1 cellular context compared by ENCODE assay signal in the genomic region with DNA sequence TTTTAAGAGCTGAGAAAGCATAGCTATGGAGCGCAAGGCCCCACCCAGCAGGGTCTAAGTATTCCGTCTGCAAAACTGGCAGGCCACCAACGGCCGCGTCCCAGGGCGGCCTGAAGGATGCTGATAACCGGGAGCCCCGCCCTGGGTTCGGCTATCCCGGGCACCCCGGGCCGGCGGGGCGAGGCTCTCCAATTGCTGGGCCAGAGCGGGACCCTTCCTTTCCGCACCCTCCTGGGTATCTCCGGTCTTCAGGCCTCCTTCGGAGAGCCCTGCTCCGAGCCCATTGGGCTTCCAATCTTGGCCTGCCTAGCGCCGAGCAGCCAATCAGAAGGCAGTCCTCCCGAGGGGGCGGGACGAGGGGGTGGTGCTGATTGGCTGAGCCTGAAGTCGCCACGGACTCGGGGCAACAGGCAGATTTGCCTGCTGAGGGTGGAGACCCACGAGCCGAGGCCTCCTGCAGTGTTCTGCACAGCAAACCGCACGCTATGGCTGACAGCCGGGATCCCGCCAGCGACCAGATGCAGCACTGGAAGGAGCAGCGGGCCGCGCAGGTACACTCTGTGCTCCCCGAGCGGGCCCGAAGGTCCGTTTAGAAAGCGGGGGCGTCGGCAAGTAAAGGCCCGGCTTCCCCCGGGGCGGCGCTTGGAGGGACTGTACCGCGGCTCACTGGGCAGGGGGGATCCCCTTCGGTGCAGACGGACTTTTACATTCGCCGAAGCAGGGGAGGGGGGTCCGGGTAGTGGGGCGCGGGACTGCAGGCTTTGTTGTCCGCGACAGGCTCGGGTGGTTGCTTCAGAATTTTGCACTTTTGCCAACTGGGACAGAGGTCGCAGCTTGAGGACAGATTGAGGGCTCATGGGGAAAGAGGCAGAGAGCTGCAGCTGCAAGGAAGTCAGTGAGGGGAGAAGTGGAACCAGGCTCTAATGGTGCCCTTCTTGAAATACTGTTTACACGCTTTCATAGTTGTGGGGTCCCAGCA.
TF ChIP-seq lines count a peak whose summit lies in the region.

A gene (plus strand): TSS at position 406 of the 979 bp plus-strand sequence. CDS start 80 bp downstream, at position 486.

TF ChIP-seq in SK-N-SH, 30 proteins besides CTCF, POLR2A, EP300 and RAD21 (continued from another document):
- TF ChIP-seq RXRA (IDR thresholded peaks at IDR 0.05; ENCODE audit: borderline replicate concordance, low read depth) (peak; percentile 17; the same call in 1 of the 2 replicates), TAF1 (IDR thresholded peaks at IDR 0.05; ENCODE audit: borderline replicate concordance, low read depth, low read length) (peak; percentile 53; the same call in 1 of the 2 replicates), YY1 (IDR thresholded peaks at IDR 0.05; ENCODE audit: low read depth) (peak; percentile 11; the same call in 1 of the 2 replicates), CHD2 (IDR thresholded peaks at IDR 0.05; ENCODE audit: low read length, partially characterized antibody) (peak; percentile 43), FOSL2 (IDR thresholded peaks at IDR 0.05; ENCODE audit: borderline replicate concordance, low read depth) (no peak), TEAD4 (IDR thresholded peaks at IDR 0.05; ENCODE audit: borderline replicate concordance, insufficient read depth) (no peak), SMC3 (IDR thresholded peaks at IDR 0.05; ENCODE audit: low read depth, low read length) (no peak), SIN3A (IDR thresholded peaks at IDR 0.05; ENCODE audit: borderline replicate concordance, low read depth, low read length) (peak; percentile 33; the same call in 1 of the 2 replicates), GABPA (IDR thresholded peaks at IDR 0.05; ENCODE audit: low read depth) (no peak), POLR2AphosphoS5 (IDR thresholded peaks at IDR 0.05; ENCODE audit: low read depth, low read length) (peak; percentile 90), FOXJ3 (CRISPR knock-in tag; IDR thresholded peaks at IDR 0.05) (0 out of 2 replicates have a peak, but pooled peaks have one; percentile 23), TCF12 (IDR thresholded peaks at IDR 0.05) (peak; percentile 3; the same call in 1 of the 2 replicates), ELF1 (IDR thresholded peaks at IDR 0.05) (peak; percentile 16; the same call in 1 of the 2 replicates), NFIC (IDR thresholded peaks at IDR 0.05; ENCODE audit: borderline replicate concordance) (peak; percentile 42; the same call in 1 of the 2 replicates), FOXM1 (IDR thresholded peaks at IDR 0.05; ENCODE audit: low read depth) (no peak), MXI1 (IDR thresholded peaks at IDR 0.05; ENCODE audit: low read depth, low read length) (peak; percentile 93)
- TF ChIP-seq, protein P1, sequence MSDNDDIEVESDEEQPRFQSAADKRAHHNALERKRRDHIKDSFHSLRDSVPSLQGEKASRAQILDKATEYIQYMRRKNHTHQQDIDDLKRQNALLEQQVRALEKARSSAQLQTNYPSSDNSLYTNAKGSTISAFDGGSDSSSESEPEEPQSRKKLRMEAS (IDR thresholded peaks at IDR 0.05; ENCODE audit: low read depth), result peak; percentile 81; the same call in 1 of the 2 replicates
- TF ChIP-seq, protein P2, sequence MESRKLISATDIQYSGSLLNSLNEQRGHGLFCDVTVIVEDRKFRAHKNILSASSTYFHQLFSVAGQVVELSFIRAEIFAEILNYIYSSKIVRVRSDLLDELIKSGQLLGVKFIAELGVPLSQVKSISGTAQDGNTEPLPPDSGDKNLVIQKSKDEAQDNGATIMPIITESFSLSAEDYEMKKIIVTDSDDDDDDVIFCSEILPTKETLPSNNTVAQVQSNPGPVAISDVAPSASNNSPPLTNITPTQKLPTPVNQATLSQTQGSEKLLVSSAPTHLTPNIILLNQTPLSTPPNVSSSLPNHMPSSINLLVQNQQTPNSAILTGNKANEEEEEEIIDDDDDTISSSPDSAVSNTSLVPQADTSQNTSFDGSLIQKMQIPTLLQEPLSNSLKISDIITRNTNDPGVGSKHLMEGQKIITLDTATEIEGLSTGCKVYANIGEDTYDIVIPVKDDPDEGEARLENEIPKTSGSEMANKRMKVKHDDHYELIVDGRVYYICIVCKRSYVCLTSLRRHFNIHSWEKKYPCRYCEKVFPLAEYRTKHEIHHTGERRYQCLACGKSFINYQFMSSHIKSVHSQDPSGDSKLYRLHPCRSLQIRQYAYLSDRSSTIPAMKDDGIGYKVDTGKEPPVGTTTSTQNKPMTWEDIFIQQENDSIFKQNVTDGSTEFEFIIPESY (IDR thresholded peaks at IDR 0.05; ENCODE audit: borderline replicate concordance, low read depth), result no peak
- TF ChIP-seq, protein P3, sequence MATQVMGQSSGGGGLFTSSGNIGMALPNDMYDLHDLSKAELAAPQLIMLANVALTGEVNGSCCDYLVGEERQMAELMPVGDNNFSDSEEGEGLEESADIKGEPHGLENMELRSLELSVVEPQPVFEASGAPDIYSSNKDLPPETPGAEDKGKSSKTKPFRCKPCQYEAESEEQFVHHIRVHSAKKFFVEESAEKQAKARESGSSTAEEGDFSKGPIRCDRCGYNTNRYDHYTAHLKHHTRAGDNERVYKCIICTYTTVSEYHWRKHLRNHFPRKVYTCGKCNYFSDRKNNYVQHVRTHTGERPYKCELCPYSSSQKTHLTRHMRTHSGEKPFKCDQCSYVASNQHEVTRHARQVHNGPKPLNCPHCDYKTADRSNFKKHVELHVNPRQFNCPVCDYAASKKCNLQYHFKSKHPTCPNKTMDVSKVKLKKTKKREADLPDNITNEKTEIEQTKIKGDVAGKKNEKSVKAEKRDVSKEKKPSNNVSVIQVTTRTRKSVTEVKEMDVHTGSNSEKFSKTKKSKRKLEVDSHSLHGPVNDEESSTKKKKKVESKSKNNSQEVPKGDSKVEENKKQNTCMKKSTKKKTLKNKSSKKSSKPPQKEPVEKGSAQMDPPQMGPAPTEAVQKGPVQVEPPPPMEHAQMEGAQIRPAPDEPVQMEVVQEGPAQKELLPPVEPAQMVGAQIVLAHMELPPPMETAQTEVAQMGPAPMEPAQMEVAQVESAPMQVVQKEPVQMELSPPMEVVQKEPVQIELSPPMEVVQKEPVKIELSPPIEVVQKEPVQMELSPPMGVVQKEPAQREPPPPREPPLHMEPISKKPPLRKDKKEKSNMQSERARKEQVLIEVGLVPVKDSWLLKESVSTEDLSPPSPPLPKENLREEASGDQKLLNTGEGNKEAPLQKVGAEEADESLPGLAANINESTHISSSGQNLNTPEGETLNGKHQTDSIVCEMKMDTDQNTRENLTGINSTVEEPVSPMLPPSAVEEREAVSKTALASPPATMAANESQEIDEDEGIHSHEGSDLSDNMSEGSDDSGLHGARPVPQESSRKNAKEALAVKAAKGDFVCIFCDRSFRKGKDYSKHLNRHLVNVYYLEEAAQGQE (IDR thresholded peaks at IDR 0.05; ENCODE audit: low read depth, low read length), result no peak
- TF ChIP-seq, protein P4, sequence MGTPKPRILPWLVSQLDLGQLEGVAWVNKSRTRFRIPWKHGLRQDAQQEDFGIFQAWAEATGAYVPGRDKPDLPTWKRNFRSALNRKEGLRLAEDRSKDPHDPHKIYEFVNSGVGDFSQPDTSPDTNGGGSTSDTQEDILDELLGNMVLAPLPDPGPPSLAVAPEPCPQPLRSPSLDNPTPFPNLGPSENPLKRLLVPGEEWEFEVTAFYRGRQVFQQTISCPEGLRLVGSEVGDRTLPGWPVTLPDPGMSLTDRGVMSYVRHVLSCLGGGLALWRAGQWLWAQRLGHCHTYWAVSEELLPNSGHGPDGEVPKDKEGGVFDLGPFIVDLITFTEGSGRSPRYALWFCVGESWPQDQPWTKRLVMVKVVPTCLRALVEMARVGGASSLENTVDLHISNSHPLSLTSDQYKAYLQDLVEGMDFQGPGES (IDR thresholded peaks at IDR 0.05; ENCODE audit: low read depth, low read length), result peak; percentile 63
- TF ChIP-seq, protein P5, sequence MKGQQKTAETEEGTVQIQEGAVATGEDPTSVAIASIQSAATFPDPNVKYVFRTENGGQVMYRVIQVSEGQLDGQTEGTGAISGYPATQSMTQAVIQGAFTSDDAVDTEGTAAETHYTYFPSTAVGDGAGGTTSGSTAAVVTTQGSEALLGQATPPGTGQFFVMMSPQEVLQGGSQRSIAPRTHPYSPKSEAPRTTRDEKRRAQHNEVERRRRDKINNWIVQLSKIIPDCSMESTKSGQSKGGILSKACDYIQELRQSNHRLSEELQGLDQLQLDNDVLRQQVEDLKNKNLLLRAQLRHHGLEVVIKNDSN (IDR thresholded peaks at IDR 0.05; ENCODE audit: borderline replicate concordance, low read depth), result peak; percentile 16; the same call in 1 of the 2 replicates
